ENCODE assay signal across 1 cellular context in the genomic region with DNA sequence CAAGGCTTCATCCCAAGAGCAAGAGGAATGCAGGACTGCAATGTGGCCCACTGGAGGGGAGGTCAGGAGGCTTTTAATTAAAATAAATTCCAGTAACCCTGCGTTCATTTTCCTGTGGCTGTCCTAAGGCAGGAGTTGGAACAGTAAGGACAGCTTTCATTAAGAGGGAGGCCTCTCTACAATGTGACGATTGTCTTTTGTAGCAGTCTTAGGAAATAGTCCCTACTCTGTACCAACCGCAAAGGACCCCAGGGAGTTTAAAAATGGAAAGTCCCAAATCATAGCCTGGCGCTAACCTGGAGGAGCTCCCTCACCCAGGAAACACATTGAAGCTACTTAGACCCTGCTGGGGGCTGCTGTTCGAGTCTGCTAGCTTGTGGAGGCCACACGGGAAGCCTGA.
TF ChIP-seq lines count a peak whose summit lies in the region.

No MANE protein-coding gene starts in this region.

TF ChIP-seq in GM23338, 12 proteins besides CTCF, POLR2A, EP300 and RAD21 (continued from another document):
- TF ChIP-seq, protein P1, sequence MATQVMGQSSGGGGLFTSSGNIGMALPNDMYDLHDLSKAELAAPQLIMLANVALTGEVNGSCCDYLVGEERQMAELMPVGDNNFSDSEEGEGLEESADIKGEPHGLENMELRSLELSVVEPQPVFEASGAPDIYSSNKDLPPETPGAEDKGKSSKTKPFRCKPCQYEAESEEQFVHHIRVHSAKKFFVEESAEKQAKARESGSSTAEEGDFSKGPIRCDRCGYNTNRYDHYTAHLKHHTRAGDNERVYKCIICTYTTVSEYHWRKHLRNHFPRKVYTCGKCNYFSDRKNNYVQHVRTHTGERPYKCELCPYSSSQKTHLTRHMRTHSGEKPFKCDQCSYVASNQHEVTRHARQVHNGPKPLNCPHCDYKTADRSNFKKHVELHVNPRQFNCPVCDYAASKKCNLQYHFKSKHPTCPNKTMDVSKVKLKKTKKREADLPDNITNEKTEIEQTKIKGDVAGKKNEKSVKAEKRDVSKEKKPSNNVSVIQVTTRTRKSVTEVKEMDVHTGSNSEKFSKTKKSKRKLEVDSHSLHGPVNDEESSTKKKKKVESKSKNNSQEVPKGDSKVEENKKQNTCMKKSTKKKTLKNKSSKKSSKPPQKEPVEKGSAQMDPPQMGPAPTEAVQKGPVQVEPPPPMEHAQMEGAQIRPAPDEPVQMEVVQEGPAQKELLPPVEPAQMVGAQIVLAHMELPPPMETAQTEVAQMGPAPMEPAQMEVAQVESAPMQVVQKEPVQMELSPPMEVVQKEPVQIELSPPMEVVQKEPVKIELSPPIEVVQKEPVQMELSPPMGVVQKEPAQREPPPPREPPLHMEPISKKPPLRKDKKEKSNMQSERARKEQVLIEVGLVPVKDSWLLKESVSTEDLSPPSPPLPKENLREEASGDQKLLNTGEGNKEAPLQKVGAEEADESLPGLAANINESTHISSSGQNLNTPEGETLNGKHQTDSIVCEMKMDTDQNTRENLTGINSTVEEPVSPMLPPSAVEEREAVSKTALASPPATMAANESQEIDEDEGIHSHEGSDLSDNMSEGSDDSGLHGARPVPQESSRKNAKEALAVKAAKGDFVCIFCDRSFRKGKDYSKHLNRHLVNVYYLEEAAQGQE (IDR thresholded peaks at IDR 0.05; ENCODE audit: unreplicated experiment), result no peak
- TF ChIP-seq JUNB (IDR thresholded peaks at IDR 0.05; ENCODE audit: unreplicated experiment) (no peak), POLR2AphosphoS5 (IDR thresholded peaks at IDR 0.05; ENCODE audit: low read depth) (no peak), EZH2phosphoT487 (IDR thresholded peaks at IDR 0.05; ENCODE audit: unreplicated experiment) (no peak), ZNF114 (CRISPR knock-in tag; IDR thresholded peaks at IDR 0.05) (no peak), STAT1 (IDR thresholded peaks at IDR 0.05; ENCODE audit: unreplicated experiment) (no peak), NANOG (IDR thresholded peaks at IDR 0.05; ENCODE audit: borderline replicate concordance) (no peak), EZH2 (IDR thresholded peaks at IDR 0.05; ENCODE audit: low read depth, unreplicated experiment) (no peak), ZNF331 (CRISPR knock-in tag; IDR thresholded peaks at IDR 0.05; ENCODE audit: low read depth) (no peak)
- TF ChIP-seq, protein P2, sequence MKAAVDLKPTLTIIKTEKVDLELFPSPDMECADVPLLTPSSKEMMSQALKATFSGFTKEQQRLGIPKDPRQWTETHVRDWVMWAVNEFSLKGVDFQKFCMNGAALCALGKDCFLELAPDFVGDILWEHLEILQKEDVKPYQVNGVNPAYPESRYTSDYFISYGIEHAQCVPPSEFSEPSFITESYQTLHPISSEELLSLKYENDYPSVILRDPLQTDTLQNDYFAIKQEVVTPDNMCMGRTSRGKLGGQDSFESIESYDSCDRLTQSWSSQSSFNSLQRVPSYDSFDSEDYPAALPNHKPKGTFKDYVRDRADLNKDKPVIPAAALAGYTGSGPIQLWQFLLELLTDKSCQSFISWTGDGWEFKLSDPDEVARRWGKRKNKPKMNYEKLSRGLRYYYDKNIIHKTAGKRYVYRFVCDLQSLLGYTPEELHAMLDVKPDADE (IDR thresholded peaks at IDR 0.05), result no peak
